In the genomic region with DNA sequence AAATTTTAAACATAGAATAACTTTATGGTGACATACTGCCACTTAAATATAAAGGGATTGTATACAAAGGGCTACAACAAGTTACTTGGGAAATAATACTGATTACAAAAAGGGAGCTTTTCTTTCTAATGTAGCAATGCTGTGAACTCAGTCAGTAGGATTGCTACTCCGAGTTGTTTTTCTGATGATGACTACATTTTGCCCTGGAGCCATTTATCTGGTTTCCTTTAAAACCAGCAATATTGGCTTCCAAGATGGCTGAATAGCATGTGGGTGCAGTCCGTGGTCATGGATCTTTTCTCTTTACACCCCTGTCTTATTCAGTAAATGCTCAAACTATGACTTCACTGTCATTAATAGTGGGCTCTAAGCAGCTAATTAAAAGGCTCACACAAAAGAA, we compare ENCODE assay signal across 26 cellular contexts.
A peak's percentile ranks its signal among the peaks of the same experiment; 100 is the strongest.
DNase-seq lines count a peak whose midpoint lies in the region; ATAC-seq and TF ChIP-seq lines count a peak whose summit lies in the region.
"Had no signal": no experiment of that assay in that cellular context is flagged by ENCODE, and none has a peak within 500 bp of the region (broad histone marks: within the 10 kb centered on the region; RNA-seq: fewer than 3 reads in every experiment).

No MANE protein-coding gene starts in this region.

- H3K79me2 ChIP-seq in PC-9 (ENCODE audit: low read depth) = no peaks in the 10 kb centered on the region

- H3K79me1 ChIP-seq in neuronal stem cell (ENCODE audit: low read depth, low read length) = no peaks in the 10 kb centered on the region

- no CpG with 5 or more reads among the region's 2 CpGs for WGBS in neuronal stem cell (ENCODE audit: extremely low coverage in 2 of 2, insufficient read length in 2 of 2, insufficient replicate concordance in 1 of 2), 2 donors

- H3K27ac ChIP-seq in PC-9 = no peak overlapping the region
- H3K27ac ChIP-seq in neuronal stem cell (replicated peaks; ENCODE audit: low read length) = no peak overlapping the region
- H3K27ac ChIP-seq: adrenal gland, gastroesophageal sphincter, psoas muscle, suprapubic skin had no signal

- H3K27me3 ChIP-seq in PC-9 (ENCODE audit: insufficient read depth, low read depth) = no peaks in the 10 kb centered on the region
- H3K27me3 ChIP-seq in neuronal stem cell (ENCODE audit: control insufficient read depth in 3 of 3, insufficient read depth in 3 of 3, low read depth in 1 of 3, low read length in 3 of 3) = no peaks in the 10 kb centered on the region
- H3K27me3 ChIP-seq: adrenal gland, gastroesophageal sphincter, suprapubic skin had no signal

- no TSS peak for BruUV-seq in PC-9 (replicated peaks; lab: Mats Ljungman, UMichigan)

- H3K23ac ChIP-seq in neuronal stem cell (ENCODE audit: low read depth, low read length, poor library complexity) = no peak overlapping the region

- H3F3A ChIP-seq in PC-9 (ENCODE audit: insufficient read depth, low read depth) = no peaks in the 10 kb centered on the region

- H2AFZ ChIP-seq in PC-9 = peak overlapping the region; percentile 68; the same call in 1 of the 2 replicates
- peak overlapping the region; percentile 8 for H2AFZ ChIP-seq in neuronal stem cell (ENCODE audit: low read length)

- no peak overlapping the region for H4K91ac ChIP-seq in neuronal stem cell (ENCODE audit: low read depth, low read length, poor library complexity)

- H2AK5ac ChIP-seq in neuronal stem cell (ENCODE audit: low read depth, low read length) = no peak overlapping the region

- H2BK12ac ChIP-seq in neuronal stem cell (ENCODE audit: low read length) = no peak overlapping the region

- H3K4me3 ChIP-seq in PC-9 (no peak overlapping the region), neuronal stem cell (ENCODE audit: low read length in 2 of 2) (no peak overlapping the region)
- H3K4me3 ChIP-seq: adrenal gland, gastroesophageal sphincter, psoas muscle, suprapubic skin had no signal

- no peaks in the 10 kb centered on the region for H3K9me3 ChIP-seq in PC-9 (ENCODE audit: insufficient read depth, low read depth)
- no peaks in the 10 kb centered on the region for H3K9me3 ChIP-seq in neuronal stem cell (replicated peaks in 1 of 2; ENCODE audit: control insufficient read depth in 2 of 2, insufficient read depth in 1 of 2, low read depth in 1 of 2, low read length in 2 of 2)
- H3K9me3 ChIP-seq: adrenal gland, gastroesophageal sphincter, psoas muscle, suprapubic skin had no signal

- POLR2A ChIA-PET in PC-9 (lab: Charles Lee; ENCODE audit: unreplicated experiment) = interaction anchor here (0.6 kb wide), 1 partner anchor 46 kb away, joined by 3 read pairs; no protein-coding TSS in a partner anchor

- CTCF ChIA-PET in PC-9 (lab: Charles Lee) = no interaction called here

- no peak overlapping the region for H4K8ac ChIP-seq in neuronal stem cell (ENCODE audit: low read depth, low read length)

- no peaks in the 10 kb centered on the region for H4K20me1 ChIP-seq in PC-9 (ENCODE audit: insufficient read depth)

- TF ChIP-seq CTCF in PC-9 (conservative IDR thresholded peaks at IDR 0.05) = no peak

- H3K36me3 ChIP-seq in PC-9 (ENCODE audit: low read depth) (no peaks in the 10 kb centered on the region), neuronal stem cell (replicated peaks in 1 of 2; ENCODE audit: control insufficient read depth in 2 of 2, insufficient read depth in 2 of 2, low read length in 2 of 2) (no peaks in the 10 kb centered on the region)
- H3K36me3 ChIP-seq: adrenal gland, gastroesophageal sphincter, suprapubic skin had no signal

- H3K14ac ChIP-seq in neuronal stem cell (ENCODE audit: low read length) = no peak overlapping the region

- no peak overlapping the region for H3K4ac ChIP-seq in neuronal stem cell (ENCODE audit: low read length)

- ATAC-seq in HG03460 (IDR thresholded peaks at IDR 0.05; ENCODE audit: unreplicated experiment) (no peak), HG03196 (IDR thresholded peaks at IDR 0.05; ENCODE audit: unreplicated experiment) (no peak)
- ATAC-seq: activated T-cell treated with anti-CD3 and anti-CD28 coated beads, Interleukin-2, amount 50 U/mL, for 72 hours; gastroesophageal sphincter; left lobe of liver; psoas muscle had no signal

- intact Hi-C loops in PC-9 (cut with micrococcal nuclease; ENCODE audit: unreplicated experiment) = no loop called here

- no peak overlapping the region for H3K18ac ChIP-seq in neuronal stem cell (ENCODE audit: low read length)

- DNase-seq in ELR (ENCODE audit: low read depth) = peak; percentile 75
- DNase-seq in PC-9 = no peak
- peak; percentile 57 for DNase-seq in dedifferentiated amniotic fluid mesenchymal stem cell (ENCODE audit: extremely low spot score)
- no peak for DNase-seq in neuronal stem cell (ENCODE audit: low spot score)
- DNase-seq in COR-L47 (lab: John Stamatoyannopoulos, UW) = no peak
- DNase-seq in NCI-H1092 (lab: John Stamatoyannopoulos, UW) = no peak
- DNase-seq: activated CD4-positive, alpha-beta T cell treated with anti-CD3 and anti-CD28 coated beads, Interleukin-2, amount 50 U/mL, for 4 hours; activated CD4-positive, CD25-positive, alpha-beta regulatory T cell; activated naive CD4-positive, alpha-beta T cell; activated T-cell treated with anti-CD3 and anti-CD28 coated beads, Interleukin-2, amount 50 U/mL, for 72 hours; adrenal gland; effector memory CD4-positive, alpha-beta T cell; hippocampal formation; mesendoderm; NCI-H1105; NCI-H2029 treated with DMSO at 0.1 percent for 48 hours; NCI-H345; psoas muscle; stimulated activated CD4-positive, alpha-beta T cell treated with anti-CD3 and anti-CD28 coated beads, Interleukin-15, amount 100 ng/mL, for 24 hours; stimulated activated naive CD4-positive, alpha-beta T cell; T-helper 1 cell had no signal

- no peaks in the 10 kb centered on the region for H3K9me2 ChIP-seq in PC-9 (ENCODE audit: insufficient read depth)

- no peak overlapping the region for H2BK15ac ChIP-seq in neuronal stem cell (ENCODE audit: low read length)

- H3K4me2 ChIP-seq in PC-9 (no peak overlapping the region), neuronal stem cell (ENCODE audit: insufficient read depth, low read length, poor library complexity, severe bottlenecking) (no peak overlapping the region)

- no peak overlapping the region for H3K9ac ChIP-seq in neuronal stem cell (ENCODE audit: low read depth, low read length, poor library complexity)

- no peak overlapping the region for H2BK120ac ChIP-seq in neuronal stem cell (ENCODE audit: low read depth, low read length)

- H3K4me1 ChIP-seq in PC-9 (replicated peaks; ENCODE audit: insufficient read depth) (no peaks in the 10 kb centered on the region), neuronal stem cell (ENCODE audit: control insufficient read depth in 2 of 2, insufficient read depth in 1 of 2, low read depth in 1 of 2, low read length in 2 of 2) (no peaks in the 10 kb centered on the region)
- H3K4me1 ChIP-seq: adrenal gland, gastroesophageal sphincter, psoas muscle, suprapubic skin had no signal

- no peak overlapping the region for H2BK5ac ChIP-seq in neuronal stem cell (ENCODE audit: low read length)

Comparison
In these comparisons a context has a peak if more than half of its experiments do, and no peak if none do; other contexts are left out.
1. DNase-seq: peak in ELR (single experiment) and dedifferentiated amniotic fluid mesenchymal stem cell (single experiment); none in PC-9 (0 of 2), neuronal stem cell (single experiment), COR-L47 (single experiment) and NCI-H1092 (single experiment).